In genomic region chr15:42640103-42640502, GRCh38 we compare ENCODE assay signal across 1 cellular context.
TF ChIP-seq lines count a peak whose summit lies in the region.

No MANE protein-coding gene starts in this region.

TF ChIP-seq in K562, 482 proteins besides CTCF, POLR2A, EP300 and RAD21 (continued from another document):
- peak; percentile 46; the same call in 1 of the 2 replicates for TF ChIP-seq ATF4 (CRISPR knock-in tag; IDR thresholded peaks at IDR 0.05)
- no peak for TF ChIP-seq SMAD3 (CRISPR knock-in tag; conservative IDR thresholded peaks at IDR 0.05)
- TF ChIP-seq IRF9 (tag; IDR thresholded peaks at IDR 0.05): peak; percentile 71
- peak; percentile 69; the same call in 1 of the 2 replicates for TF ChIP-seq ATF7 (IDR thresholded peaks at IDR 0.05)
- no peak for TF ChIP-seq POLR2AphosphoS5 (IDR thresholded peaks at IDR 0.05; ENCODE audit: control insufficient read depth, insufficient read depth, low read depth, low read length)
- no peak for TF ChIP-seq HSF4 (CRISPR knock-in tag; IDR thresholded peaks at IDR 0.05; ENCODE audit: borderline replicate concordance)
- TF ChIP-seq CEBPG (CRISPR knock-in tag; IDR thresholded peaks at IDR 0.05): peak; percentile 67
- peak; percentile 89 to 90 for TF ChIP-seq CEBPG (tag; conservative IDR thresholded peaks at IDR 0.05 in 1 of 2, IDR thresholded peaks at IDR 0.05 in 1 of 2)
- peak; percentile 42; the same call in 1 of the 2 replicates for TF ChIP-seq JUND (IDR thresholded peaks at IDR 0.05; ENCODE audit: borderline replicate concordance, low read depth, low read length)
- TF ChIP-seq JUND (tag; IDR thresholded peaks at IDR 0.05; ENCODE audit: borderline replicate concordance, low read depth, low read length): no peak
